8 cellular contexts compared by ENCODE assay signal in the genomic region with DNA sequence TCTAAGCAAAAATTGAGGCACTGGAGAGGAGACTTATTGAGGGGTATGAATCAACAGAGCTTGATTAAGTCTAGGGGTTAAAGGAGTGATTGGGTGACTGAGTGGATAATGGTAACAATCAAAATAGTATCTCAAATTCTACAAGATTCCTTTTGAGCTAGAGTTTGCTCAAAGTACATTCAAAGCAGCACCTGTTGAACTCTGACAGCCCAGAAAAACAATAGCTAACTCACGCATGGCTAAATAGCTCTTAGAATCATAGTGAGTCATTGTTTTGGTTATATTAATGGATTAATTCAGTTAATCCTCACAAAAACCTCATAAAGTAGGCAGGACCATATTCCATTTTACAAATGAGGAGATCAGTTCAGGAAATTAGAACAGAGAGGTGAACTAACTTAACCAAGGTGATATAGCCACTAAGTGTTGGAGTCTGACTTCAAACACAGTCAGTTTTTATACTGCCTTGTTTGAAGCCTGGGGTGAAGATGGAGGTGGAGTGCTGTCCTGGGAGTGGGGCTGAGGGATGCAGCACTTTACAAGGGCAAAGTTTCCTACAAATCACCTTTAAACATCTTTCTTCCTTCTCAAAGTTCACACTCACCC. TPM values are rescaled to one million over a fixed set of nuclear protein-coding genes. Genes with fewer than 3 reads are reported as not detected.
DNase-seq lines count a peak whose midpoint lies in the region; FAIRE-seq lines count a peak whose summit lies in the region.

No MANE protein-coding gene starts in this region.

- H4K20me1 ChIP-seq in GM23248 (ENCODE audit: insufficient read depth) (no peaks in the 10 kb centered on the region), Karpas-422 (ENCODE audit: insufficient read depth, low read depth, low read length) (no peaks in the 10 kb centered on the region)

- no peaks in the 10 kb centered on the region for H3F3A ChIP-seq in GM23248 (ENCODE audit: insufficient read depth)

- peak; percentile 66 for FAIRE-seq in GM18507 (lab: Jason Lieb, UNC)

- no peaks in the 10 kb centered on the region for H3K9me2 ChIP-seq in GM23248 (ENCODE audit: insufficient read depth)
- H3K9me2 ChIP-seq in Karpas-422 (replicated peaks; ENCODE audit: insufficient read depth, low read length) = no peaks in the 10 kb centered on the region

- DNase-seq in GM18507 (ENCODE audit: extremely low spot score, insufficient read length, low read depth) = no peak
- DNase-seq in GM23248 = no peak
- DNase-seq in Karpas-422 = peak; percentile 86
- peak; percentile 19 for DNase-seq in iris pigment epithelial cell (ENCODE audit: low read depth)
- DNase-seq in DMS79 treated with DMSO at 0.1 percent for 48 hours (lab: John Stamatoyannopoulos, UW) = no peak
- no peak for DNase-seq in hypothalamus (lab: John Stamatoyannopoulos, UW)
- DNase-seq in NCI-H1105 (lab: John Stamatoyannopoulos, UW) = no peak
- no peak for DNase-seq in NCI-H226

- no peak overlapping the region for H3K4me3 ChIP-seq in GM23248
- H3K4me3 ChIP-seq in Karpas-422 (ENCODE audit: low read length) = peak overlapping the region; percentile 51

- H3K27ac ChIP-seq in GM23248 (no peak overlapping the region), Karpas-422 (ENCODE audit: low read length) (peak overlapping the region; percentile 95)

- H3K9ac ChIP-seq in GM23248 (no peak overlapping the region), Karpas-422 (ENCODE audit: low read length) (peak overlapping the region; percentile 61)

- H3K36me3 ChIP-seq in GM23248 (ENCODE audit: low read depth) (no peaks in the 10 kb centered on the region), Karpas-422 (ENCODE audit: insufficient read depth, low read length) (no peaks in the 10 kb centered on the region)

- H3K9me3 ChIP-seq in GM23248 (ENCODE audit: low read depth) (no peaks in the 10 kb centered on the region), Karpas-422 (ENCODE audit: low read length) (no peaks in the 10 kb centered on the region)

- in situ Hi-C loops in GM23248 (cut with MboI) = no loop called here

- no peaks in the 10 kb centered on the region for H3K27me3 ChIP-seq in GM23248 (replicated peaks; ENCODE audit: insufficient read depth)
- H3K27me3 ChIP-seq in Karpas-422 (ENCODE audit: low read length) = no peaks in the 10 kb centered on the region

- H2AFZ ChIP-seq in GM23248 (peak overlapping the region; percentile 60), Karpas-422 (ENCODE audit: low read length) (no peak overlapping the region)

- H3K4me2 ChIP-seq in GM23248 (ENCODE audit: unreplicated experiment) (no peak overlapping the region), Karpas-422 (ENCODE audit: low read depth, low read length, poor library complexity, severe bottlenecking) (peak overlapping the region; percentile 70)

- H3K4me1 ChIP-seq in GM23248 (ENCODE audit: insufficient read depth) (no peaks in the 10 kb centered on the region), Karpas-422 (ENCODE audit: low read length) (peaks cover 46% of the 10 kb centered on the region)

- WGBS in GM23248 (ENCODE audit: low coverage in 1 of 2, low lambda C conversion rate in 2 of 2, missing lambda C conversion rate in 2 of 2), 2 experiments = 95 to 96% methylated on average over 1 of the region's 1 CpG

- H3K79me2 ChIP-seq in GM23248 (ENCODE audit: insufficient read depth) = no peaks in the 10 kb centered on the region
- no peaks in the 10 kb centered on the region for H3K79me2 ChIP-seq in Karpas-422 (ENCODE audit: low read length)

RNA-seq across cellular contexts. Expression of a gene that starts 35.9 kb away (rescaled TPM):
- total RNA-seq in GM23248 (2014; rRNA removed; shearing (Covaris generic)) = 4.6 and 8.2 TPM in 2 replicates
- 4.3 and 5.5 TPM in 2 replicates for polyA plus RNA-seq in GM23248 (2016; fragmentation: Nextera tagmentation; extraction: Ambion mirVana)
- total RNA-seq in Karpas-422 (2014; rRNA removed; shearing (Covaris generic); ENCODE audit: low replicate concordance) = 117 and 134 TPM in 2 replicates

RNA-seq across cellular contexts. Expression of a gene that starts 58.4 kb away (rescaled TPM):
- total RNA-seq in GM23248 (2014; rRNA removed; shearing (Covaris generic)) = 0.51 and 1.1 TPM in 2 replicates
- polyA plus RNA-seq in GM23248 (2016; fragmentation: Nextera tagmentation; extraction: Ambion mirVana) = 1.2 and 1.3 TPM in 2 replicates
- 1.8 and 3.4 TPM in 2 replicates for total RNA-seq in Karpas-422 (2014; rRNA removed; shearing (Covaris generic); ENCODE audit: low replicate concordance)

Comparison
In these comparisons a context has a peak if more than half of its experiments do, and no peak if none do; other contexts are left out.
1. DNase-seq: peak in Karpas-422 (single experiment) and iris pigment epithelial cell (single experiment); none in GM18507 (single experiment), GM23248 (single experiment), DMS79 treated with DMSO at 0.1 percent for 48 hours (single experiment), hypothalamus (0 of 51), NCI-H1105 (single experiment) and NCI-H226 (single experiment).
2. RNA of a gene that starts 35.9 kb away (total RNA-seq): 117 to 134 TPM in Karpas-422; 4.6 to 8.2 TPM in GM23248; every median in the first group is over 10 times any median in the second.